1 cellular context compared by ENCODE assay signal in genomic region chr20:2657241-2657640, GRCh38.
TF ChIP-seq lines count a peak whose summit lies in the region.

No MANE protein-coding gene starts in this region.

TF ChIP-seq in endothelial cell of umbilical vein, 7 proteins besides CTCF, POLR2A, EP300 and RAD21:
- TF ChIP-seq GATA2 (IDR thresholded peaks at IDR 0.05; ENCODE audit: insufficient read depth, insufficient read length, low read depth, low read length) (no peak), POLR2AphosphoS5 (IDR thresholded peaks at IDR 0.05; ENCODE audit: insufficient read depth, low read depth, low read length) (peak; percentile 43)
